In the genomic region with DNA sequence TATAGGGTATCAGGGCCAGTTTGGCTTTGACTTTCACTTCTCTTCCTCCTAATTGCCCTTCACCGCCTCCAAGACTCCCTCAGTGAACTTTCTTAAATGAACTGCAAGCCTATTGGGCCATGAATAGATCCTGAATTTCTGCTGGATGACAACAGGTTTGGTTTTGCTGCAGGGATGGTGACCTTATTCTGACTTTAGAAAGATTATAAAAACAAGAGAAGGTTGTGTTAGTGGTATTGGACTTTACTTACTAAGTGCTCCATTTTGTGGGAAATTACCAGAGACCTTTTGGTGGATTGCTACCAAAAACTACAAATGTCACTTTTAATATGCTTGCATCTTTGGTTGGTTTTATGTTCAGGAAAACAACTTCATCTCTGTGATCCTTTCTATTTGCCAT, we compare ENCODE assay signal across 26 cellular contexts. TPM values are rescaled to one million over a fixed set of nuclear protein-coding genes. Genes with fewer than 3 reads are reported as not detected.
DNase-seq lines count a peak whose midpoint lies in the region; ATAC-seq and TF ChIP-seq lines count a peak whose summit lies in the region.
"Had no signal": no experiment of that assay in that cellular context is flagged by ENCODE, and none has a peak within 500 bp of the region (broad histone marks: within the 10 kb centered on the region; RNA-seq: fewer than 3 reads in every experiment).

No MANE protein-coding gene starts in this region.

- H3K9me3 Mint-ChIP-seq in MCF 10A (ENCODE audit: unreplicated experiment) (no peaks in the 10 kb centered on the region), nephron (no peaks in the 10 kb centered on the region)
- H3K9me3 Mint-ChIP-seq: activated T-cell treated with anti-CD3 and anti-CD28 coated beads, Interleukin-2, amount 50 U/mL, for 72 hours; memory B cell had no signal

- CTCF ChIA-PET in MCF 10A (lab: Yijun Ruan, JAX): interaction anchor here (1.1 to 1.6 kb wide), 2 partner anchors 8 to 13 kb away, joined by 3 to 5 read pairs; no protein-coding TSS in a partner anchor

- H3K9me3 ChIP-seq in breast epithelium (no peaks in the 10 kb centered on the region), adrenal gland (replicated peaks in 1 of 3) (no peaks in the 10 kb centered on the region), colonic mucosa (no peaks in the 10 kb centered on the region)
- H3K9me3 ChIP-seq: gastrocnemius medialis, psoas muscle had no signal

- 56 to 86% (median 78%) methylated on average over 1 of the region's 1 CpG for WGBS in adrenal gland, 4 donors

- no peak for ATAC-seq in HG02763 (IDR thresholded peaks at IDR 0.05; ENCODE audit: unreplicated experiment)
- ATAC-seq: activated T-cell treated with anti-CD3 and anti-CD28 coated beads, Interleukin-2, amount 50 U/mL, for 72 hours; gastrocnemius medialis; left colon; psoas muscle had no signal

- H3K9ac ChIP-seq in colonic mucosa (ENCODE audit: low read depth in 2 of 2, low read length in 2 of 2): no peak overlapping the region

- H3K4me3 Mint-ChIP-seq in MCF 10A (ENCODE audit: unreplicated experiment) (no peak overlapping the region), nephron (no peak overlapping the region)
- H3K4me3 Mint-ChIP-seq: activated T-cell treated with anti-CD3 and anti-CD28 coated beads, Interleukin-2, amount 50 U/mL, for 72 hours; brain; CD4-positive, alpha-beta memory T cell; memory B cell had no signal

- H3K36me3 ChIP-seq in breast epithelium (no peaks in the 10 kb centered on the region), adrenal gland (replicated peaks in 1 of 2) (no peaks in the 10 kb centered on the region), colonic mucosa (no peaks in the 10 kb centered on the region)
- H3K36me3 ChIP-seq: gastrocnemius medialis had no signal

- TF ChIP-seq POLR2A in breast epithelium (IDR thresholded peaks at IDR 0.05): no peak
- TF ChIP-seq POLR2A in adrenal gland (IDR thresholded peaks at IDR 0.05): no peak

- TF ChIP-seq CTCF in MCF 10A (IDR thresholded peaks at IDR 0.05; ENCODE audit: unreplicated experiment) (no peak), breast epithelium (IDR thresholded peaks at IDR 0.05) (no peak), adrenal gland (IDR thresholded peaks at IDR 0.05) (no peak), nephron (IDR thresholded peaks at IDR 0.05; ENCODE audit: unreplicated experiment in 3 of 3) (no peak), colonic mucosa (IDR thresholded peaks at IDR 0.05) (no peak)

- no peaks in the 10 kb centered on the region for H3K27me3 ChIP-seq in breast epithelium
- H3K27me3 ChIP-seq in adrenal gland: no peaks in the 10 kb centered on the region
- no peaks in the 10 kb centered on the region for H3K27me3 ChIP-seq in colonic mucosa
- H3K27me3 ChIP-seq: gastrocnemius medialis had no signal

- DNase-seq in MCF 10A (ENCODE audit: unreplicated experiment): no peak
- no peak for DNase-seq in breast epithelium (ENCODE audit: low spot score in 2 of 2)
- no peak for DNase-seq in adrenal gland
- no peak for DNase-seq in ecto neural progenitor cell (ENCODE audit: low spot score)
- DNase-seq in NCI-H1436 treated with DMSO at 0.1 percent for 48 hours (lab: John Stamatoyannopoulos, UW): no peak
- DNase-seq in colonic mucosa: no peak
- DNase-seq: activated naive CD4-positive, alpha-beta T cell treated with Interleukin-2 at 50 U/mL for 16 hours; activated T-cell treated with anti-CD3 and anti-CD28 coated beads, Interleukin-2, amount 50 U/mL, for 72 hours; CD4-positive, alpha-beta memory T cell; gastrocnemius medialis; hypothalamus; left colon; NCI-H1048; NCI-H1694; NCI-H446; NCI-H774; psoas muscle; RPMI8226; stimulated activated CD4-positive, alpha-beta T cell treated with anti-CD3 and anti-CD28 coated beads, Interleukin-12 subunit alpha, Interleukin-12 subunit beta, amount 100 ng/mL, for 4 hours; stimulated activated CD4-positive, alpha-beta T cell treated with anti-CD3 and anti-CD28 coated beads, Interleukin-4, amount 100 ng/mL, for 1 hour had no signal

- H3K27me3 Mint-ChIP-seq in MCF 10A (ENCODE audit: insufficient read depth, unreplicated experiment) (no peaks in the 10 kb centered on the region), nephron (ENCODE audit: low read depth) (no peaks in the 10 kb centered on the region)
- H3K27me3 Mint-ChIP-seq: memory B cell had no signal

- no peak overlapping the region for H3K4me3 ChIP-seq in breast epithelium
- H3K4me3 ChIP-seq in adrenal gland: no peak overlapping the region
- no peak overlapping the region for H3K4me3 ChIP-seq in colonic mucosa
- H3K4me3 ChIP-seq: gastrocnemius medialis, psoas muscle had no signal

- H3K27ac Mint-ChIP-seq in MCF 10A (ENCODE audit: low read depth, unreplicated experiment) (peak overlapping the region; percentile 70), nephron (peak overlapping the region; percentile 57 to 87 (median 62))
- H3K27ac Mint-ChIP-seq: activated T-cell treated with anti-CD3 and anti-CD28 coated beads, Interleukin-2, amount 50 U/mL, for 72 hours; CD4-positive, alpha-beta memory T cell; memory B cell had no signal

- no TSS peak for BruUV-seq in MCF 10A (replicated peaks; lab: Mats Ljungman, UMichigan)

- POLR2A ChIA-PET in MCF 10A (lab: Yijun Ruan, JAX): interaction anchor here (0.7 to 1.3 kb wide), 2 partner anchors 36 to 169 kb away, joined by 3 to 4 read pairs; no protein-coding TSS in a partner anchor

- H3K4me1 Mint-ChIP-seq in MCF 10A (ENCODE audit: insufficient read depth, unreplicated experiment) (peaks cover 27% of the 10 kb centered on the region), nephron (peaks cover 49% of the 10 kb centered on the region)
- H3K4me1 Mint-ChIP-seq: memory B cell had no signal

- H3K4me1 ChIP-seq in breast epithelium: no peaks in the 10 kb centered on the region
- peaks cover 7 to 27% of the 10 kb centered on the region in 2 donors for H3K4me1 ChIP-seq in adrenal gland (replicated peaks in 1 of 2)
- H3K4me1 ChIP-seq in colonic mucosa: no peaks in the 10 kb centered on the region

- intact Hi-C loops in MCF 10A (cut with micrococcal nuclease): no loop called here
- intact Hi-C loops in breast epithelium (cut with DNase I; ENCODE audit: low total_unique reads): no loop called here
- intact Hi-C loops in adrenal gland (cut with DNase I): no loop called here
- intact Hi-C loops in colonic mucosa (cut with DNase I): no loop called here

- H3K27ac ChIP-seq in breast epithelium (no peak overlapping the region), adrenal gland (peak overlapping the region in 4 of 5 donors; percentile 33 to 74 (median 64)), colonic mucosa (no peak overlapping the region)
- H3K27ac ChIP-seq: gastrocnemius medialis, psoas muscle had no signal

- H3K36me3 Mint-ChIP-seq in MCF 10A (ENCODE audit: insufficient read depth, unreplicated experiment): no peaks in the 10 kb centered on the region
- H3K36me3 Mint-ChIP-seq in nephron (ENCODE audit: low read depth): no peaks in the 10 kb centered on the region
- H3K36me3 Mint-ChIP-seq: brain; CD4-positive, alpha-beta memory T cell; memory B cell had no signal

RNA-seq across cellular contexts. Expression of gene LIPA, which starts 11.5 kb away (rescaled TPM):
- 18.5 and 22.3 TPM in 2 replicates for total RNA-seq in MCF 10A (2022)
- total RNA-seq in breast epithelium: 10 to 100 TPM; 44.9 to 90.7 (median 67.2) TPM
- 100 to 1,000 TPM in 5 of 8 donors, 10 to 100 TPM in 3; 76.6 to 202 (median 134) TPM for total RNA-seq in adrenal gland
- 100 to 1,000 TPM in 1 of 3 donors, 10 to 100 TPM in 2; 15.9 to 153 (median 29.8) TPM for polyA plus RNA-seq in adrenal gland
- total RNA-seq in colonic mucosa: 10 to 100 TPM; 30.4 to 37.8 TPM

RNA-seq across cellular contexts. Expression of gene IFIT2, which starts 38.8 kb away (rescaled TPM):
- 0.58 and 1.3 TPM in 2 replicates for total RNA-seq in MCF 10A (2022)
- total RNA-seq in breast epithelium: 1 to 10 TPM; 2.6 to 6.6 (median 3.5) TPM
- 10 to 100 TPM in 6 of 8 donors, 1 to 10 TPM in 2; 5.5 to 18.6 (median 13.3) TPM for total RNA-seq in adrenal gland
- 10 to 100 TPM in 1 of 3 donors, 1 to 10 TPM in 2; 4.0 to 30.0 (median 6.0) TPM for polyA plus RNA-seq in adrenal gland
- total RNA-seq in colonic mucosa: 1 to 10 TPM; 4.8 to 7.5 TPM

RNA-seq across cellular contexts. Expression of gene CH25H, which starts 56.0 kb away (rescaled TPM):
- total RNA-seq in MCF 10A (2022) (not detected in 2 replicates), breast epithelium (1 to 10 TPM in 2 of 3 donors, under 1 TPM in 1; 0.16 to 6.0 (median 2.0) TPM), adrenal gland (10 to 100 TPM in 4 of 8 donors, 1 to 10 TPM in 4; 1.8 to 16.3 (median 8.8) TPM), colonic mucosa (1 to 10 TPM in 1 of 2 donors, under 1 TPM in 1; 0.40 to 1.7 TPM)
- 1 to 10 TPM in 1 of 3 donors, under 1 TPM in 2; 0.80 to 2.9 (median 0.81) TPM for polyA plus RNA-seq in adrenal gland
- total RNA-seq: CD4-positive, alpha-beta memory T cell; SK-MEL-5; T-helper 1 cell treated with Interleukin-12 subunit alpha and Interleukin-12 subunit beta and Interleukin-4 antibody, amounts not matched to agents 30 ng/mL and 1 ng/mL, for 36 hours had no signal

Comparison
In these comparisons a context has a peak if more than half of its experiments do, and no peak if none do; other contexts are left out.
1. H3K27ac ChIP-seq: peak in adrenal gland (4 of 5); none in breast epithelium (0 of 2) and colonic mucosa (single experiment).